Comparison of ENCODE assay signal across 1 cellular context in the genomic region with DNA sequence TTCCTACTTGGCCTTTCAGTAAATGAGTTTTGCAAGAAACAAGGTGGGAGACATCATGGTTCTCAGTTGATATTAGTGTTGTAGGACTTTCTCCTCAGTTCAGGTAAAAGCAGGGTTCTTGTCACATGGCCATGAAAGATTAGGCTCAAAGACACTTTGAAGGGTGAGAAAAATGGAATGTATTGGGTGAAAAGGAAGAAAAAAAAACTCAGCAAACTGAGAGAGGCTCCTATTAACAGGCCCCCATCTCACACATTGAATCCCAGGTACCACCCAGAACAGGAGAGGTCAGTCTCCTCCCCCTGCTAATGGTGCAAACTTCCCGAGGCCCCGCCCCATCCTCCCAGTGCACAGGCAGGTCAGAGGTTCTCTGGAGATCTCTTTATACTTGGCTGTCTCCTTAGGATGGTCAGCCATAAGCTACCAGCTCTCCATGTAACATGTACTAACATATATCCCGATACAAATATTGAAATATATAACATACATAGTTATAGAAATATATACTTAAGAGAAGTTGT.
TF ChIP-seq lines count a peak whose summit lies in the region.

No MANE protein-coding gene starts in this region.

TF ChIP-seq in GM23338, 12 proteins besides CTCF, POLR2A, EP300 and RAD21 (continued from another document):
- TF ChIP-seq, protein P1, sequence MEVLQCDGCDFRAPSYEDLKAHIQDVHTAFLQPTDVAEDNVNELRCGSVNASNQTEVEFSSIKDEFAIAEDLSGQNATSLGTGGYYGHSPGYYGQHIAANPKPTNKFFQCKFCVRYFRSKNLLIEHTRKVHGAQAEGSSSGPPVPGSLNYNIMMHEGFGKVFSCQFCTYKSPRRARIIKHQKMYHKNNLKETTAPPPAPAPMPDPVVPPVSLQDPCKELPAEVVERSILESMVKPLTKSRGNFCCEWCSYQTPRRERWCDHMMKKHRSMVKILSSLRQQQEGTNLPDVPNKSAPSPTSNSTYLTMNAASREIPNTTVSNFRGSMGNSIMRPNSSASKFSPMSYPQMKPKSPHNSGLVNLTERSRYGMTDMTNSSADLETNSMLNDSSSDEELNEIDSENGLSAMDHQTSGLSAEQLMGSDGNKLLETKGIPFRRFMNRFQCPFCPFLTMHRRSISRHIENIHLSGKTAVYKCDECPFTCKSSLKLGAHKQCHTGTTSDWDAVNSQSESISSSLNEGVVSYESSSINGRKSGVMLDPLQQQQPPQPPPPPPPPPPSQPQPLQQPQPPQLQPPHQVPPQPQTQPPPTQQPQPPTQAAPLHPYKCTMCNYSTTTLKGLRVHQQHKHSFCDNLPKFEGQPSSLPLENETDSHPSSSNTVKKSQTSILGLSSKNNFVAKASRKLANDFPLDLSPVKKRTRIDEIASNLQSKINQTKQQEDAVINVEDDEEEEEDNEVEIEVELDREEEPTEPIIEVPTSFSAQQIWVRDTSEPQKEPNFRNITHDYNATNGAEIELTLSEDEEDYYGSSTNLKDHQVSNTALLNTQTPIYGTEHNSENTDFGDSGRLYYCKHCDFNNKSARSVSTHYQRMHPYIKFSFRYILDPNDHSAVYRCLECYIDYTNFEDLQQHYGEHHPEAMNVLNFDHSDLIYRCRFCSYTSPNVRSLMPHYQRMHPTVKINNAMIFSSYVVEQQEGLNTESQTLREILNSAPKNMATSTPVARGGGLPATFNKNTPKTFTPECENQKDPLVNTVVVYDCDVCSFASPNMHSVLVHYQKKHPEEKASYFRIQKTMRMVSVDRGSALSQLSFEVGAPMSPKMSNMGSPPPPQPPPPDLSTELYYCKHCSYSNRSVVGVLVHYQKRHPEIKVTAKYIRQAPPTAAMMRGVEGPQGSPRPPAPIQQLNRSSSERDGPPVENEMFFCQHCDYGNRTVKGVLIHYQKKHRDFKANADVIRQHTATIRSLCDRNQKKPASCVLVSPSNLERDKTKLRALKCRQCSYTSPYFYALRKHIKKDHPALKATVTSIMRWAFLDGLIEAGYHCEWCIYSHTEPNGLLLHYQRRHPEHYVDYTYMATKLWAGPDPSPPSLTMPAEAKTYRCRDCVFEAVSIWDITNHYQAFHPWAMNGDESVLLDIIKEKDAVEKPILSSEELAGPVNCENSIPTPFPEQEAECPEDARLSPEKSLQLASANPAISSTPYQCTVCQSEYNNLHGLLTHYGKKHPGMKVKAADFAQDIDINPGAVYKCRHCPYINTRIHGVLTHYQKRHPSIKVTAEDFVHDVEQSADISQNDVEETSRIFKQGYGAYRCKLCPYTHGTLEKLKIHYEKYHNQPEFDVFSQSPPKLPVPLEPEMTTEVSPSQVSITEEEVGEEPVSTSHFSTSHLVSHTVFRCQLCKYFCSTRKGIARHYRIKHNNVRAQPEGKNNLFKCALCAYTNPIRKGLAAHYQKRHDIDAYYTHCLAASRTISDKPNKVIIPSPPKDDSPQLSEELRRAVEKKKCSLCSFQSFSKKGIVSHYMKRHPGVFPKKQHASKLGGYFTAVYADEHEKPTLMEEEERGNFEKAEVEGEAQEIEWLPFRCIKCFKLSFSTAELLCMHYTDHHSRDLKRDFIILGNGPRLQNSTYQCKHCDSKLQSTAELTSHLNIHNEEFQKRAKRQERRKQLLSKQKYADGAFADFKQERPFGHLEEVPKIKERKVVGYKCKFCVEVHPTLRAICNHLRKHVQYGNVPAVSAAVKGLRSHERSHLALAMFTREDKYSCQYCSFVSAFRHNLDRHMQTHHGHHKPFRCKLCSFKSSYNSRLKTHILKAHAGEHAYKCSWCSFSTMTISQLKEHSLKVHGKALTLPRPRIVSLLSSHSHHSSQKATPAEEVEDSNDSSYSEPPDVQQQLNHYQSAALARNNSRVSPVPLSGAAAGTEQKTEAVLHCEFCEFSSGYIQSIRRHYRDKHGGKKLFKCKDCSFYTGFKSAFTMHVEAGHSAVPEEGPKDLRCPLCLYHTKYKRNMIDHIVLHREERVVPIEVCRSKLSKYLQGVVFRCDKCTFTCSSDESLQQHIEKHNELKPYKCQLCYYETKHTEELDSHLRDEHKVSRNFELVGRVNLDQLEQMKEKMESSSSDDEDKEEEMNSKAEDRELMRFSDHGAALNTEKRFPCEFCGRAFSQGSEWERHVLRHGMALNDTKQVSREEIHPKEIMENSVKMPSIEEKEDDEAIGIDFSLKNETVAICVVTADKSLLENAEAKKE (CRISPR knock-in tag; IDR thresholded peaks at IDR 0.05), result no peak
- TF ChIP-seq POLR2AphosphoS5 (IDR thresholded peaks at IDR 0.05; ENCODE audit: low read depth) (no peak), EZH2phosphoT487 (IDR thresholded peaks at IDR 0.05; ENCODE audit: unreplicated experiment) (no peak), ZNF331 (CRISPR knock-in tag; IDR thresholded peaks at IDR 0.05; ENCODE audit: low read depth) (no peak), NANOG (IDR thresholded peaks at IDR 0.05; ENCODE audit: borderline replicate concordance) (no peak), EZH2 (IDR thresholded peaks at IDR 0.05; ENCODE audit: low read depth, unreplicated experiment) (no peak), STAT1 (IDR thresholded peaks at IDR 0.05; ENCODE audit: unreplicated experiment) (no peak), ZNF114 (CRISPR knock-in tag; IDR thresholded peaks at IDR 0.05) (no peak), JUNB (IDR thresholded peaks at IDR 0.05; ENCODE audit: unreplicated experiment) (no peak), CREB1 (CRISPR knock-in tag; IDR thresholded peaks at IDR 0.05; ENCODE audit: low read depth) (no peak)
- TF ChIP-seq, protein P2, sequence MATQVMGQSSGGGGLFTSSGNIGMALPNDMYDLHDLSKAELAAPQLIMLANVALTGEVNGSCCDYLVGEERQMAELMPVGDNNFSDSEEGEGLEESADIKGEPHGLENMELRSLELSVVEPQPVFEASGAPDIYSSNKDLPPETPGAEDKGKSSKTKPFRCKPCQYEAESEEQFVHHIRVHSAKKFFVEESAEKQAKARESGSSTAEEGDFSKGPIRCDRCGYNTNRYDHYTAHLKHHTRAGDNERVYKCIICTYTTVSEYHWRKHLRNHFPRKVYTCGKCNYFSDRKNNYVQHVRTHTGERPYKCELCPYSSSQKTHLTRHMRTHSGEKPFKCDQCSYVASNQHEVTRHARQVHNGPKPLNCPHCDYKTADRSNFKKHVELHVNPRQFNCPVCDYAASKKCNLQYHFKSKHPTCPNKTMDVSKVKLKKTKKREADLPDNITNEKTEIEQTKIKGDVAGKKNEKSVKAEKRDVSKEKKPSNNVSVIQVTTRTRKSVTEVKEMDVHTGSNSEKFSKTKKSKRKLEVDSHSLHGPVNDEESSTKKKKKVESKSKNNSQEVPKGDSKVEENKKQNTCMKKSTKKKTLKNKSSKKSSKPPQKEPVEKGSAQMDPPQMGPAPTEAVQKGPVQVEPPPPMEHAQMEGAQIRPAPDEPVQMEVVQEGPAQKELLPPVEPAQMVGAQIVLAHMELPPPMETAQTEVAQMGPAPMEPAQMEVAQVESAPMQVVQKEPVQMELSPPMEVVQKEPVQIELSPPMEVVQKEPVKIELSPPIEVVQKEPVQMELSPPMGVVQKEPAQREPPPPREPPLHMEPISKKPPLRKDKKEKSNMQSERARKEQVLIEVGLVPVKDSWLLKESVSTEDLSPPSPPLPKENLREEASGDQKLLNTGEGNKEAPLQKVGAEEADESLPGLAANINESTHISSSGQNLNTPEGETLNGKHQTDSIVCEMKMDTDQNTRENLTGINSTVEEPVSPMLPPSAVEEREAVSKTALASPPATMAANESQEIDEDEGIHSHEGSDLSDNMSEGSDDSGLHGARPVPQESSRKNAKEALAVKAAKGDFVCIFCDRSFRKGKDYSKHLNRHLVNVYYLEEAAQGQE (IDR thresholded peaks at IDR 0.05; ENCODE audit: unreplicated experiment), result no peak
